In the genomic region with DNA sequence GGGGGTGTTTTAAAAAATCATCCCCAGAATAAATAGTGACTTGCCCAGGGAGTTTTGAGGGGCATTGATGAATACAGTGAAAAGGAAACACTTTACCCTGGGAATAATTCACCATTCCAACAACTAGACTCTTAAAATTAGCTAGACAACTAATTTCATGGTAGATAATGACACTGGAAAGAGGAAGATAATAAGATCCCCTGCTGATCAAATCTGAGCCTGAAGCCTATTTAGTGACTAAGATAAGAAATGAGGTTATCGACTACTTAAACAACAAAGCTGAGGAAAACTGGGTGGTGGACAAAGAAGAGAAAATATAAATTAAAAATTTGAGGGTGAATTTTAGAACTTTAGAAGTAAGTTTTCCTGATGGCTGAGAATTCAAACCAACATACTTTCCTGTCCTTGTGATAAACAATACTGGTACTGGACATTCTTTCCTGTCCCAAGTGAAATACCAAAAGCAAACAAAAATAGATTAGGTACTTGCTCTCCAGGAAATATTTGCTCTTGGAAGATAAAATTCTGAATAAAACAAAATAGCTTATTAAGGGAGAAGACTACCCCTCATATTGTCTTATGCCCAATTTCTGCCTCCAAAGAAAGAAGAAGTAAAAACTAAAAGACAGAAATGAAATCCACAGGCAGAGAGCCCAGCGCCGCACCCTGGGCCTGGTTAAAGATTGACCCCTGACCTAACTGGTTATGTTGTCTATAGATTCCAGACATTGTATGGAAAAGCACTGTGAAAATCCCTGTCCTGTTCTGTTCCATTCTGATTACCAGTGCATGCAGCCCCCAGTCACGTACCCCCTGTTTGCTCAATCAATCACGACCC, we compare ENCODE assay signal across 1 cellular context.
TF ChIP-seq lines count a peak whose summit lies in the region.

No MANE protein-coding gene starts in this region.

TF ChIP-seq in endothelial cell of umbilical vein, 7 proteins besides CTCF, POLR2A, EP300 and RAD21:
- TF ChIP-seq MAX (IDR thresholded peaks at IDR 0.05; ENCODE audit: insufficient read depth, insufficient read length) = no peak
- TF ChIP-seq EZH2 (IDR thresholded peaks at IDR 0.05; ENCODE audit: borderline replicate concordance, low read depth, low read length, severe bottlenecking) = no peak
- no peak for TF ChIP-seq FOS (IDR thresholded peaks at IDR 0.05; ENCODE audit: borderline replicate concordance, insufficient read depth, low read length)
- TF ChIP-seq JUN (IDR thresholded peaks at IDR 0.05; ENCODE audit: borderline replicate concordance, insufficient read depth, insufficient read length, low read depth) = no peak
- TF ChIP-seq MYC (IDR thresholded peaks at IDR 0.05; ENCODE audit: low read depth, low read length) = no peak
- TF ChIP-seq GATA2 (IDR thresholded peaks at IDR 0.05; ENCODE audit: insufficient read depth, insufficient read length, low read depth, low read length) = no peak
- no peak for TF ChIP-seq POLR2AphosphoS5 (IDR thresholded peaks at IDR 0.05; ENCODE audit: insufficient read depth, low read depth, low read length)
